In genomic region chr11:111499483-111499882, GRCh38 we compare ENCODE assay signal across 24 cellular contexts. TPM values are rescaled to one million over a fixed set of nuclear protein-coding genes. Genes with fewer than 3 reads are reported as not detected.
DNase-seq lines count a peak whose midpoint lies in the region; ATAC-seq, FAIRE-seq and TF ChIP-seq lines count a peak whose summit lies in the region.
"Had no signal": no experiment of that assay in that cellular context is flagged by ENCODE, and none has a peak within 500 bp of the region (broad histone marks: within the 10 kb centered on the region; RNA-seq: fewer than 3 reads in every experiment).

No MANE protein-coding gene starts in this region.

- no peak overlapping the region for H3K4me3 Mint-ChIP-seq in WTC11
- H3K4me3 Mint-ChIP-seq: CD4-positive, alpha-beta T cell had no signal

- no peaks in the 10 kb centered on the region for H3K27me3 Mint-ChIP-seq in WTC11 (ENCODE audit: low read depth)

- no peak for TF ChIP-seq RAD21 in HepG2 (CRISPR knock-in tag; IDR thresholded peaks at IDR 0.05)
- no peak for TF ChIP-seq RAD21 in IMR-90 (IDR thresholded peaks at IDR 0.05; ENCODE audit: low read length)

- no peak overlapping the region for H3K14ac ChIP-seq in IMR-90 (replicated peaks; ENCODE audit: low read depth, low read length)

- no peak overlapping the region for H2BK5ac ChIP-seq in IMR-90 (ENCODE audit: low read depth, low read length, poor library complexity, severe bottlenecking)

- no peak overlapping the region for H3K56ac ChIP-seq in IMR-90 (ENCODE audit: extremely low read depth, insufficient read depth, low read length)

- CTCF ChIA-PET in HepG2 (lab: Yijun Ruan, JAX; ENCODE audit: low intra/inter-chr PET ratio, low total read pairs) = no interaction called here
- CTCF ChIA-PET in IMR-90 (lab: Yijun Ruan, JAX) = no interaction called here
- CTCF ChIA-PET in WTC11 (lab: Charles Lee) = no interaction called here

- TF ChIP-seq EP300 in HepG2 (IDR thresholded peaks at IDR 0.05; ENCODE audit: low read depth in 2 of 2, low read length in 2 of 2) (no peak), HepG2 (CRISPR knock-in tag; IDR thresholded peaks at IDR 0.05; ENCODE audit: borderline replicate concordance) (no peak)

- peaks cover 21% of the 10 kb centered on the region for H3K4me1 Mint-ChIP-seq in WTC11

- H3K9ac ChIP-seq in HepG2 (ENCODE audit: insufficient read depth, low read depth, low read length) = no peak overlapping the region
- no peak overlapping the region for H3K9ac ChIP-seq in IMR-90 (ENCODE audit: low read depth, low read length)
- H3K9ac ChIP-seq: KMS-11 had no signal

- no peak overlapping the region for H2BK15ac ChIP-seq in IMR-90 (ENCODE audit: low read depth, low read length)

- H3K27me3 ChIP-seq in HepG2 (ENCODE audit: control insufficient read depth in 1 of 2, insufficient read depth in 2 of 2, low read length in 2 of 2) (0 out of 5 replicates have a peak, but pooled peaks cover 0 to 5% of the 10 kb centered on the region in 2 experiments), right lobe of liver (no peaks in the 10 kb centered on the region), IMR-90 (ENCODE audit: control insufficient read depth, insufficient read depth, low read length) (peaks cover 7% of the 10 kb centered on the region; the same call in 1 of the 2 replicates), lower lobe of right lung (ENCODE audit: low read depth) (no peaks in the 10 kb centered on the region)

- no peak overlapping the region for H2AFZ ChIP-seq in HepG2 (ENCODE audit: low read length)
- no peak overlapping the region for H2AFZ ChIP-seq in IMR-90 (replicated peaks; ENCODE audit: low read length, poor library complexity)

- in situ Hi-C loops in HepG2 (cut with HindIII; ENCODE audit: extremely low pct_ligation_motif_present, low pct_unique_long_range_greater_than_20kb) (no loop called here), IMR-90 (cut with MboI; ENCODE audit: low sequenced_read_pairs) (no loop called here)

- POLR2A ChIA-PET in HepG2 (lab: Yijun Ruan, JAX) = no interaction called here
- POLR2A ChIA-PET in IMR-90 (lab: Charles Lee; ENCODE audit: unreplicated experiment) = no interaction called here
- POLR2A ChIA-PET in WTC11 (lab: Charles Lee) = no interaction called here

- no peaks in the 10 kb centered on the region for H3K9me1 ChIP-seq in IMR-90 (ENCODE audit: insufficient read depth, low read length)

- H3K23ac ChIP-seq in IMR-90 (ENCODE audit: low read depth, low read length) = no peak overlapping the region

- no peak for DNase-seq in HepG2 (ENCODE audit: low spot score)
- DNase-seq in right lobe of liver = no peak
- peak; percentile 32 for DNase-seq in IMR-90
- DNase-seq in fibroblast of the aortic adventitia (ENCODE audit: low read depth) = peak; percentile 25
- DNase-seq in WTC11 (ENCODE audit: low spot score) = no peak
- no peak for DNase-seq in lower lobe of right lung
- DNase-seq: AML-193; Caco-2; CD4-positive, alpha-beta T cell; DMS79 treated with DMSO at 0.1 percent for 48 hours; GDM1 had no signal

- dilution Hi-C loops in IMR-90 (cut with HindIII; ENCODE audit: low sequenced_read_pairs, unreplicated experiment) = no loop called here

- no peak overlapping the region for H4K8ac ChIP-seq in IMR-90 (ENCODE audit: low read depth in 2 of 2, low read length in 2 of 2)

- no peak for TF ChIP-seq CTCF in HepG2 (CRISPR knock-in tag; IDR thresholded peaks at IDR 0.05)
- no peak for TF ChIP-seq CTCF in right lobe of liver (IDR thresholded peaks at IDR 0.05)
- TF ChIP-seq CTCF in IMR-90 (conservative IDR thresholded peaks at IDR 0.05; ENCODE audit: low read depth, low read length) = no peak
- no peak for TF ChIP-seq CTCF in fibroblast of the aortic adventitia (IDR thresholded peaks at IDR 0.05; ENCODE audit: insufficient read depth, low read length)
- TF ChIP-seq CTCF in WTC11 (IDR thresholded peaks at IDR 0.05) = no peak
- no peak for TF ChIP-seq CTCF in lower lobe of right lung (IDR thresholded peaks at IDR 0.05)

- no TSS peak for BruUV-seq in HepG2 (replicated peaks; lab: Mats Ljungman, UMichigan)
- no TSS peak for BruUV-seq in IMR-90 (replicated peaks; lab: Mats Ljungman, UMichigan)

- H3K27ac ChIP-seq in HepG2 (ENCODE audit: extremely low read length, insufficient read depth, low read length) (no peak overlapping the region), right lobe of liver (no peak overlapping the region), IMR-90 (ENCODE audit: insufficient read depth, low read length) (no peak overlapping the region), lower lobe of right lung (no peak overlapping the region)
- H3K27ac ChIP-seq: 22Rv1, A549, C4-2B, HL-60, KMS-11 had no signal

- no peak overlapping the region for H3K4me3 ChIP-seq in HepG2 (replicated peaks in 1 of 3; ENCODE audit: insufficient read depth in 1 of 3, low read depth in 2 of 3, low read length in 3 of 3)
- H3K4me3 ChIP-seq in right lobe of liver = no peak overlapping the region
- H3K4me3 ChIP-seq in IMR-90 (ENCODE audit: insufficient read depth, low read depth, low read length) = no peak overlapping the region
- no peak overlapping the region for H3K4me3 ChIP-seq in fibroblast of the aortic adventitia (ENCODE audit: low read depth, low read length)
- H3K4me3 ChIP-seq in lower lobe of right lung = no peak overlapping the region
- H3K4me3 ChIP-seq: A549, HAP-1 had no signal

- no peak overlapping the region for H4K5ac ChIP-seq in IMR-90 (ENCODE audit: low read depth, low read length)

- no peak overlapping the region for H2AK5ac ChIP-seq in IMR-90 (ENCODE audit: low read depth, low read length)

- no peak overlapping the region for H3K4ac ChIP-seq in IMR-90 (ENCODE audit: low read depth, low read length)

- no peaks in the 10 kb centered on the region for H3K9me3 Mint-ChIP-seq in WTC11
- H3K9me3 Mint-ChIP-seq: CD4-positive, alpha-beta T cell had no signal

- TF ChIP-seq POLR2A in HepG2 (IDR thresholded peaks at IDR 0.05; ENCODE audit: insufficient read depth in 1 of 2, low read depth in 2 of 2, low read length in 2 of 2) (no peak), right lobe of liver (IDR thresholded peaks at IDR 0.05) (no peak), IMR-90 (IDR thresholded peaks at IDR 0.05; ENCODE audit: low read depth, low read length) (no peak)

- no peak overlapping the region for H2BK20ac ChIP-seq in IMR-90 (ENCODE audit: low read depth, low read length)

- no peak overlapping the region for H2BK120ac ChIP-seq in IMR-90 (ENCODE audit: low read depth, low read length)

- no peak for FAIRE-seq in HepG2 (lab: Jason Lieb, UNC)
- FAIRE-seq: A549, D721Med, GM12892 had no signal

- intact Hi-C loops in HepG2 (cut with micrococcal nuclease; ENCODE audit: unreplicated experiment) = no loop called here
- intact Hi-C loops in right lobe of liver (cut with DNase I) = no loop called here
- intact Hi-C loops in IMR-90 (cut with micrococcal nuclease) = no loop called here
- intact Hi-C loops in lower lobe of right lung (cut with DNase I) = no loop called here

- H3K18ac ChIP-seq in IMR-90 (ENCODE audit: low read depth, low read length) = no peak overlapping the region

- no peaks in the 10 kb centered on the region for H3K4me1 ChIP-seq in HepG2 (ENCODE audit: insufficient read depth, low read length)
- H3K4me1 ChIP-seq in right lobe of liver = no peaks in the 10 kb centered on the region
- no peaks in the 10 kb centered on the region for H3K4me1 ChIP-seq in IMR-90 (ENCODE audit: control insufficient read depth, insufficient read depth, low read length)
- H3K4me1 ChIP-seq in lower lobe of right lung = no peaks in the 10 kb centered on the region
- H3K4me1 ChIP-seq: A549, Caco-2, HAP-1 had no signal

- H4K20me1 ChIP-seq in HepG2 (ENCODE audit: insufficient read depth, low read length) (no peaks in the 10 kb centered on the region), IMR-90 (ENCODE audit: insufficient read depth, low read length) (no peaks in the 10 kb centered on the region)

- no peaks in the 10 kb centered on the region for H3K79me2 ChIP-seq in HepG2 (ENCODE audit: insufficient read depth, low read length)

- 66% methylated on average over 5 of the region's 5 CpGs for WGBS in HepG2 (ENCODE audit: low lambda C conversion rate)
- 55% methylated on average over 2 of the region's 5 CpGs for WGBS in right lobe of liver (ENCODE audit: insufficient coverage, low coverage, low lambda C conversion rate, missing lambda C conversion rate)
- 90% methylated on average over 2 of the region's 5 CpGs; no CpG with 5 or more reads in 1 of the 2 experiments for WGBS in IMR-90 (ENCODE audit: extremely low coverage in 2 of 2, insufficient read length in 1 of 2), 2 experiments

- no peaks in the 10 kb centered on the region for H3K9me3 ChIP-seq in HepG2 (ENCODE audit: low read length)
- no peaks in the 10 kb centered on the region for H3K9me3 ChIP-seq in right lobe of liver
- no peaks in the 10 kb centered on the region for H3K9me3 ChIP-seq in IMR-90 (ENCODE audit: control insufficient read depth, insufficient read depth, low read length)
- no peaks in the 10 kb centered on the region for H3K9me3 ChIP-seq in lower lobe of right lung
- H3K9me3 ChIP-seq: A549, Caco-2, HAP-1 had no signal

- no peaks in the 10 kb centered on the region for H3K36me3 Mint-ChIP-seq in WTC11

- H3K79me1 ChIP-seq in IMR-90 (ENCODE audit: low read depth in 1 of 2, low read length in 2 of 2) = no peaks in the 10 kb centered on the region

- H3K36me3 ChIP-seq in HepG2 (replicated peaks in 1 of 2; ENCODE audit: control insufficient read depth in 1 of 2, insufficient read depth in 2 of 2, low read length in 2 of 2) = no peaks in the 10 kb centered on the region
- no peaks in the 10 kb centered on the region for H3K36me3 ChIP-seq in right lobe of liver
- H3K36me3 ChIP-seq in IMR-90 (ENCODE audit: control insufficient read depth, insufficient read depth, low read length) = no peaks in the 10 kb centered on the region
- no peaks in the 10 kb centered on the region for H3K36me3 ChIP-seq in lower lobe of right lung
- H3K36me3 ChIP-seq: HAP-1 had no signal

- H2AK9ac ChIP-seq in IMR-90 (replicated peaks; ENCODE audit: low read depth, low read length, poor library complexity) = no peak overlapping the region

- ATAC-seq in HepG2 (no peak), right lobe of liver (no peak), IMR-90 (ENCODE audit: low read depth) (peak; percentile 66), WTC11 (no peak), lower lobe of right lung (no peak), GM21576 (IDR thresholded peaks at IDR 0.05; ENCODE audit: unreplicated experiment) (no peak)
- ATAC-seq: A549 had no signal

- H3K4me2 ChIP-seq in HepG2 (ENCODE audit: low read depth, low read length) = no peak overlapping the region
- no peak overlapping the region for H3K4me2 ChIP-seq in IMR-90 (ENCODE audit: low read depth, low read length)
- H3K4me2 ChIP-seq: A549, KMS-11 had no signal

- H4K91ac ChIP-seq in IMR-90 (ENCODE audit: insufficient read depth, low read depth, low read length) = no peak overlapping the region

- no peak overlapping the region for H3K27ac Mint-ChIP-seq in WTC11
- H3K27ac Mint-ChIP-seq: CD4-positive, alpha-beta T cell had no signal

RNA-seq across cellular contexts. Expression of gene BTG4, which starts 12.7 kb away (rescaled TPM):
- total RNA-seq in HepG2 (2016; rRNA removed; fragmentation: Illumina TruSeq; extraction: Trizol) = not detected in 2 replicates
- not detected in 2 replicates for total RNA-seq in HepG2 (2016; cell fraction: cytosol; rRNA removed; fragmentation: Illumina TruSeq; extraction: Trizol; ENCODE audit: low read depth)
- not detected in 2 replicates for total RNA-seq in HepG2 (2016; cell fraction: insoluble cytoplasmic fraction; rRNA removed; fragmentation: Illumina TruSeq; extraction: Trizol)
- total RNA-seq in HepG2 (2016; cell fraction: membrane; rRNA removed; fragmentation: Illumina TruSeq; extraction: Trizol) = not detected in 2 replicates
- total RNA-seq in HepG2 (2016; cell fraction: nucleus; rRNA removed; fragmentation: Illumina TruSeq; extraction: Trizol) = not detected in 2 replicates
- polyA plus RNA-seq in HepG2 (2011; rRNA removed) = not detected in 2 replicates
- not detected in 2 replicates for polyA plus RNA-seq in HepG2 (2011; cell fraction: cytosol; rRNA removed)
- not detected in 2 replicates for polyA plus RNA-seq in HepG2 (2011; cell fraction: nucleus; rRNA removed)
- not detected in 2 replicates for polyA plus RNA-seq in HepG2 (2012)
- not detected in 2 replicates for polyA plus RNA-seq in HepG2 (2016; cell fraction: cytosol; fragmentation: Illumina TruSeq; extraction: Trizol; ENCODE audit: low read depth)
- not detected in 2 replicates for polyA plus RNA-seq in HepG2 (2016; cell fraction: insoluble cytoplasmic fraction; fragmentation: Illumina TruSeq; extraction: Trizol; ENCODE audit: low read depth)
- polyA plus RNA-seq in HepG2 (2016; cell fraction: membrane; fragmentation: Illumina TruSeq; extraction: Trizol; ENCODE audit: low read depth) = not detected in 2 replicates
- polyA plus RNA-seq in HepG2 (2016; cell fraction: nucleus; fragmentation: Illumina TruSeq; extraction: Trizol; ENCODE audit: insufficient read depth, low read depth) = not detected in 2 replicates
- not detected in 2 replicates for polyA minus RNA-seq in HepG2 (2011; rRNA and poly(A)+ RNA removed; ENCODE audit: low replicate concordance)
- not detected in 2 replicates for polyA minus RNA-seq in HepG2 (2011; cell fraction: cytosol; rRNA and poly(A)+ RNA removed)
- polyA minus RNA-seq in HepG2 (2011; cell fraction: nucleus; rRNA and poly(A)+ RNA removed) = not detected in 2 replicates
- not detected for total RNA-seq in right lobe of liver
- not detected in 2 replicates for total RNA-seq in IMR-90 (2012; rRNA removed)
- not detected in 2 replicates for polyA plus RNA-seq in IMR-90 (2012; rRNA removed)
- not detected in 2 replicates for polyA plus RNA-seq in IMR-90 (2012; cell fraction: cytosol; rRNA removed)
- polyA plus RNA-seq in IMR-90 (2012; cell fraction: nucleus; rRNA removed; ENCODE audit: low replicate concordance) = not detected in 2 replicates
- 0.36 TPM in 1 of 2 replicates, not detected in the other for total RNA-seq in fibroblast of the aortic adventitia (ENCODE audit: low replicate concordance)
- 0.18 TPM in 1 of 3 replicates, not detected in the others for total RNA-seq in WTC11 (2021)
- 0.38 TPM for total RNA-seq in lower lobe of right lung
- total RNA-seq: CD4-positive, alpha-beta T cell had no signal
- polyA plus RNA-seq: BJ had no signal

RNA-seq across cellular contexts. Expression of gene HOATZ, which starts 15.1 kb away (rescaled TPM):
- not detected in 2 replicates for total RNA-seq in HepG2 (2016; rRNA removed; fragmentation: Illumina TruSeq; extraction: Trizol)
- total RNA-seq in HepG2 (2016; cell fraction: cytosol; rRNA removed; fragmentation: Illumina TruSeq; extraction: Trizol; ENCODE audit: low read depth) = not detected in 2 replicates
- total RNA-seq in HepG2 (2016; cell fraction: insoluble cytoplasmic fraction; rRNA removed; fragmentation: Illumina TruSeq; extraction: Trizol) = not detected in 2 replicates
- not detected in 2 replicates for total RNA-seq in HepG2 (2016; cell fraction: membrane; rRNA removed; fragmentation: Illumina TruSeq; extraction: Trizol)
- not detected in 2 replicates for total RNA-seq in HepG2 (2016; cell fraction: nucleus; rRNA removed; fragmentation: Illumina TruSeq; extraction: Trizol)
- polyA plus RNA-seq in HepG2 (2011; rRNA removed) = not detected in 2 replicates
- not detected in 2 replicates for polyA plus RNA-seq in HepG2 (2011; cell fraction: cytosol; rRNA removed)
- polyA plus RNA-seq in HepG2 (2011; cell fraction: nucleus; rRNA removed) = not detected in 2 replicates
- polyA plus RNA-seq in HepG2 (2012) = not detected in 2 replicates
- polyA plus RNA-seq in HepG2 (2016; cell fraction: cytosol; fragmentation: Illumina TruSeq; extraction: Trizol; ENCODE audit: low read depth) = not detected in 2 replicates
- polyA plus RNA-seq in HepG2 (2016; cell fraction: insoluble cytoplasmic fraction; fragmentation: Illumina TruSeq; extraction: Trizol; ENCODE audit: low read depth) = not detected in 2 replicates
- polyA plus RNA-seq in HepG2 (2016; cell fraction: membrane; fragmentation: Illumina TruSeq; extraction: Trizol; ENCODE audit: low read depth) = not detected in 2 replicates
- polyA plus RNA-seq in HepG2 (2016; cell fraction: nucleus; fragmentation: Illumina TruSeq; extraction: Trizol; ENCODE audit: insufficient read depth, low read depth) = not detected in 2 replicates
- polyA minus RNA-seq in HepG2 (2011; rRNA and poly(A)+ RNA removed; ENCODE audit: low replicate concordance) = not detected in 2 replicates
- polyA minus RNA-seq in HepG2 (2011; cell fraction: cytosol; rRNA and poly(A)+ RNA removed) = not detected in 2 replicates
- not detected in 2 replicates for polyA minus RNA-seq in HepG2 (2011; cell fraction: nucleus; rRNA and poly(A)+ RNA removed)
- not detected for total RNA-seq in right lobe of liver
- total RNA-seq in IMR-90 (2012; rRNA removed) = not detected in 2 replicates
- polyA plus RNA-seq in IMR-90 (2012; rRNA removed) = not detected in 2 replicates
- polyA plus RNA-seq in IMR-90 (2012; cell fraction: cytosol; rRNA removed) = not detected in 2 replicates
- polyA plus RNA-seq in IMR-90 (2012; cell fraction: nucleus; rRNA removed; ENCODE audit: low replicate concordance) = not detected in 2 replicates
- total RNA-seq in fibroblast of the aortic adventitia (ENCODE audit: low replicate concordance) = not detected in 2 replicates
- total RNA-seq in WTC11 (2021) = not detected in 3 replicates
- 15.0 TPM for total RNA-seq in lower lobe of right lung
- total RNA-seq: Caco-2; CD4-positive, alpha-beta T cell; H4; HT1080; LHCN-M2 had no signal
- polyA plus RNA-seq: A549, BJ had no signal

RNA-seq across cellular contexts. Expression of gene LAYN, which starts 41.0 kb away (rescaled TPM):
- total RNA-seq in HepG2 (2016; rRNA removed; fragmentation: Illumina TruSeq; extraction: Trizol) (not detected in 2 replicates), right lobe of liver (1 to 10 TPM in 1 of 6 experiments, under 1 TPM in 5; 0.19 to 2.0 (median 0.59) TPM), IMR-90 (2012; rRNA removed) (92.5 and 111 TPM in 2 replicates), fibroblast of the aortic adventitia (ENCODE audit: low replicate concordance) (34.2 and 48.7 TPM in 2 replicates), WTC11 (2021) (3.0 to 3.7 TPM (median 3.6 TPM) in 3 replicates), lower lobe of right lung (15.0 TPM)
- total RNA-seq in HepG2 (2016; cell fraction: cytosol; rRNA removed; fragmentation: Illumina TruSeq; extraction: Trizol; ENCODE audit: low read depth) = not detected in 2 replicates
- total RNA-seq in HepG2 (2016; cell fraction: insoluble cytoplasmic fraction; rRNA removed; fragmentation: Illumina TruSeq; extraction: Trizol) = 0.13 TPM in 1 of 2 replicates, not detected in the other
- total RNA-seq in HepG2 (2016; cell fraction: membrane; rRNA removed; fragmentation: Illumina TruSeq; extraction: Trizol) = 0.15 and 0.21 TPM in 2 replicates
- total RNA-seq in HepG2 (2016; cell fraction: nucleus; rRNA removed; fragmentation: Illumina TruSeq; extraction: Trizol) = 0.16 and 0.22 TPM in 2 replicates
- polyA plus RNA-seq in HepG2 (2011; rRNA removed) (0.17 and 0.29 TPM in 2 replicates), IMR-90 (2012; rRNA removed) (95.1 and 118 TPM in 2 replicates)
- 0.11 and 0.12 TPM in 2 replicates for polyA plus RNA-seq in HepG2 (2011; cell fraction: cytosol; rRNA removed)
- not detected in 2 replicates for polyA plus RNA-seq in HepG2 (2011; cell fraction: nucleus; rRNA removed)
- 0.11 TPM in 1 of 2 replicates, not detected in the other for polyA plus RNA-seq in HepG2 (2012)
- 0.07 and 0.15 TPM in 2 replicates for polyA plus RNA-seq in HepG2 (2016; cell fraction: cytosol; fragmentation: Illumina TruSeq; extraction: Trizol; ENCODE audit: low read depth)
- polyA plus RNA-seq in HepG2 (2016; cell fraction: insoluble cytoplasmic fraction; fragmentation: Illumina TruSeq; extraction: Trizol; ENCODE audit: low read depth) = not detected in 2 replicates
- polyA plus RNA-seq in HepG2 (2016; cell fraction: membrane; fragmentation: Illumina TruSeq; extraction: Trizol; ENCODE audit: low read depth) = 0.20 TPM in 1 of 2 replicates, not detected in the other
- not detected in 2 replicates for polyA plus RNA-seq in HepG2 (2016; cell fraction: nucleus; fragmentation: Illumina TruSeq; extraction: Trizol; ENCODE audit: insufficient read depth, low read depth)
- polyA minus RNA-seq in HepG2 (2011; rRNA and poly(A)+ RNA removed; ENCODE audit: low replicate concordance) = 0.10 TPM in 1 of 2 replicates, not detected in the other
- polyA minus RNA-seq in HepG2 (2011; cell fraction: cytosol; rRNA and poly(A)+ RNA removed) = not detected in 2 replicates
- polyA minus RNA-seq in HepG2 (2011; cell fraction: nucleus; rRNA and poly(A)+ RNA removed) = 0.37 TPM in 1 of 2 replicates, not detected in the other
- polyA plus RNA-seq in IMR-90 (2012; cell fraction: cytosol; rRNA removed) = 61.2 and 104 TPM in 2 replicates
- polyA plus RNA-seq in IMR-90 (2012; cell fraction: nucleus; rRNA removed; ENCODE audit: low replicate concordance) = 36.6 and 148 TPM in 2 replicates

Comparison
In these comparisons a context has a peak if more than half of its experiments do, and no peak if none do; other contexts are left out.
1. DNase-seq: peak in IMR-90 (single experiment) and fibroblast of the aortic adventitia (single experiment); none in HepG2 (single experiment), right lobe of liver (0 of 3), WTC11 (single experiment) and lower lobe of right lung (single experiment).
2. RNA of gene HOATZ, which starts 15.1 kb away (total RNA-seq): 15.0 TPM in lower lobe of right lung (single experiment); not detected in HepG2, not detected in right lobe of liver, not detected in IMR-90, not detected in fibroblast of the aortic adventitia and not detected in WTC11; every median in the first group is over 10 times any median in the second.